Comparison of ENCODE assay signal across 11 cellular contexts in genomic region chr11:65115361-65116082, GRCh38. TPM values are rescaled to one million over a fixed set of nuclear protein-coding genes. Genes with fewer than 3 reads are reported as not detected.
DNase-seq lines count a peak whose midpoint lies in the region; ATAC-seq and TF ChIP-seq lines count a peak whose summit lies in the region.
"Had no signal": no experiment of that assay in that cellular context is flagged by ENCODE, and none has a peak within 500 bp of the region (broad histone marks: within the 10 kb centered on the region; RNA-seq: fewer than 3 reads in every experiment).

No MANE protein-coding gene starts in this region.

- ATAC-seq in activated naive CD4-positive, alpha-beta T cell treated with anti-CD3 and anti-CD28 coated beads, Interleukin-2, amount 50 U/mL, for 72 hours, result no peak
- ATAC-seq in memory B cell (ENCODE audit: low read depth) (no peak), Right ventricle myocardium superior (ENCODE audit: poor library complexity) (no peak)
- ATAC-seq: foreskin keratinocyte had no signal

- intact Hi-C loops in Right ventricle myocardium superior (cut with DNase I), result loop anchor here (10.0 kb wide), 1 partner anchor 271 kb away; the partner anchor contains the start of gene CDC42BPG

- CTCF ChIA-PET in activated naive CD4-positive, alpha-beta T cell treated with anti-CD3 and anti-CD28 coated beads, Interleukin-2, amount 10 ng/mL, durations not matched to agents 7 days and 5 days (lab: Charles Lee), result interaction anchor here (8.7 kb wide), 1 partner anchor 17 kb away, joined by 60 read pairs; the partner anchor contains the start of gene VPS51
- CTCF ChIA-PET in activated CD4-positive, alpha-beta memory T cell treated with anti-CD3 and anti-CD28 coated beads, Interleukin-2, amount 10 ng/mL, durations not matched to agents 7 days and 5 days (lab: Charles Lee), result interaction anchor here (0.6 kb wide), 1 partner anchor 23 kb away, joined by 3 read pairs; no protein-coding TSS in a partner anchor

- H3K4me3 Mint-ChIP-seq in activated naive CD4-positive, alpha-beta T cell treated with anti-CD3 and anti-CD28 coated beads, Interleukin-2, amount 10 ng/mL, durations not matched to agents 7 days and 5 days, result peak overlapping the region; percentile 90
- H3K4me3 Mint-ChIP-seq in activated CD4-positive, alpha-beta memory T cell treated with anti-CD3 and anti-CD28 coated beads, Interleukin-2, amount 10 ng/mL, durations not matched to agents 7 days and 5 days, result peak overlapping the region; percentile 90
- H3K4me3 Mint-ChIP-seq in memory B cell (peak overlapping the region; percentile 47), type B pancreatic cell (peak overlapping the region; percentile 92)

- H3K9me3 Mint-ChIP-seq in activated naive CD4-positive, alpha-beta T cell treated with anti-CD3 and anti-CD28 coated beads, Interleukin-2, amount 10 ng/mL, durations not matched to agents 7 days and 5 days, result no peaks in the 10 kb centered on the region
- H3K9me3 Mint-ChIP-seq in activated naive CD4-positive, alpha-beta T cell treated with anti-CD3 and anti-CD28 coated beads, Interleukin-2, amount 50 U/mL, for 72 hours, result no peaks in the 10 kb centered on the region
- no peaks in the 10 kb centered on the region for H3K9me3 Mint-ChIP-seq in activated CD4-positive, alpha-beta memory T cell treated with anti-CD3 and anti-CD28 coated beads, Interleukin-2, amount 10 ng/mL, durations not matched to agents 7 days and 5 days
- no peaks in the 10 kb centered on the region for H3K9me3 Mint-ChIP-seq in memory B cell
- no peaks in the 10 kb centered on the region for H3K9me3 Mint-ChIP-seq in type B pancreatic cell

- TF ChIP-seq CTCF in type B pancreatic cell (conservative IDR thresholded peaks at IDR 0.05), result no peak

- peaks cover 30% of the 10 kb centered on the region for H3K36me3 Mint-ChIP-seq in activated naive CD4-positive, alpha-beta T cell treated with anti-CD3 and anti-CD28 coated beads, Interleukin-2, amount 10 ng/mL, durations not matched to agents 7 days and 5 days
- H3K36me3 Mint-ChIP-seq in activated naive CD4-positive, alpha-beta T cell treated with anti-CD3 and anti-CD28 coated beads, Interleukin-2, amount 50 U/mL, for 72 hours, result peaks cover 5 to 13% of the 10 kb centered on the region in 2 donors
- H3K36me3 Mint-ChIP-seq in activated CD4-positive, alpha-beta memory T cell treated with anti-CD3 and anti-CD28 coated beads, Interleukin-2, amount 10 ng/mL, durations not matched to agents 7 days and 5 days (ENCODE audit: low read depth), result peaks cover 37% of the 10 kb centered on the region
- H3K36me3 Mint-ChIP-seq in memory B cell (peaks cover 10% of the 10 kb centered on the region), type B pancreatic cell (peaks cover 9% of the 10 kb centered on the region)

- no peak for DNase-seq in activated naive CD4-positive, alpha-beta T cell treated with anti-CD3 and anti-CD28 coated beads, Interleukin-2, amount 10 ng/mL, durations not matched to agents 7 days and 5 days
- no peak for DNase-seq in activated naive CD4-positive, alpha-beta T cell treated with anti-CD3 and anti-CD28 coated beads, Interleukin-2, amount 50 U/mL, for 72 hours (ENCODE audit: low spot score in 2 of 2)
- DNase-seq in activated CD4-positive, alpha-beta memory T cell treated with anti-CD3 and anti-CD28 coated beads, Interleukin-2, amount 10 ng/mL, durations not matched to agents 7 days and 5 days, result no peak
- DNase-seq in memory B cell (ENCODE audit: low spot score in 2 of 2) (no peak), type B pancreatic cell (ENCODE audit: extremely low spot score, unreplicated experiment) (no peak), Right ventricle myocardium superior (no peak)
- DNase-seq in activated CD8-positive, alpha-beta memory T cell treated with anti-CD3 and anti-CD28 coated beads for 24 hours, result no peak
- DNase-seq in NK-92 treated with Interleukin-12 subunit alpha and Interleukin-12 subunit beta, amount 100 ng/mL, for 24 hours (lab: John Stamatoyannopoulos, UW), result no peak
- DNase-seq: foreskin keratinocyte, SHP77 treated with DMSO at 0.1 percent for 48 hours, small intestine had no signal

- POLR2A ChIA-PET in activated CD4-positive, alpha-beta memory T cell treated with anti-CD3 and anti-CD28 coated beads, Interleukin-2, amount 10 ng/mL, durations not matched to agents 7 days and 5 days (lab: Charles Lee), result interaction anchor here (1.0 to 5.7 kb wide), 8 partner anchors 17 to 337 kb away, joined by 3 to 83 read pairs (median 12); partner anchors contain the start of genes ARL2, CDCA5, SAC3D1 and SF1

- H3K27me3 Mint-ChIP-seq in activated naive CD4-positive, alpha-beta T cell treated with anti-CD3 and anti-CD28 coated beads, Interleukin-2, amount 10 ng/mL, durations not matched to agents 7 days and 5 days, result peaks cover 4% of the 10 kb centered on the region
- no peaks in the 10 kb centered on the region for H3K27me3 Mint-ChIP-seq in activated CD4-positive, alpha-beta memory T cell treated with anti-CD3 and anti-CD28 coated beads, Interleukin-2, amount 10 ng/mL, durations not matched to agents 7 days and 5 days
- H3K27me3 Mint-ChIP-seq in memory B cell (no peaks in the 10 kb centered on the region), type B pancreatic cell (peaks cover 7% of the 10 kb centered on the region)

- peaks cover 68% of the 10 kb centered on the region for H3K4me1 Mint-ChIP-seq in activated naive CD4-positive, alpha-beta T cell treated with anti-CD3 and anti-CD28 coated beads, Interleukin-2, amount 10 ng/mL, durations not matched to agents 7 days and 5 days
- H3K4me1 Mint-ChIP-seq in activated CD4-positive, alpha-beta memory T cell treated with anti-CD3 and anti-CD28 coated beads, Interleukin-2, amount 10 ng/mL, durations not matched to agents 7 days and 5 days, result peaks cover 67% of the 10 kb centered on the region
- H3K4me1 Mint-ChIP-seq in memory B cell, result peaks cover 20% of the 10 kb centered on the region
- H3K4me1 Mint-ChIP-seq in type B pancreatic cell (ENCODE audit: unreplicated experiment), result peaks cover 19% of the 10 kb centered on the region

- H3K27ac Mint-ChIP-seq in activated naive CD4-positive, alpha-beta T cell treated with anti-CD3 and anti-CD28 coated beads, Interleukin-2, amount 10 ng/mL, durations not matched to agents 7 days and 5 days, result peak overlapping the region; percentile 98
- peak overlapping the region in 1 of 2 donors; percentile 91 for H3K27ac Mint-ChIP-seq in activated naive CD4-positive, alpha-beta T cell treated with anti-CD3 and anti-CD28 coated beads, Interleukin-2, amount 50 U/mL, for 72 hours
- peak overlapping the region; percentile 95 for H3K27ac Mint-ChIP-seq in activated CD4-positive, alpha-beta memory T cell treated with anti-CD3 and anti-CD28 coated beads, Interleukin-2, amount 10 ng/mL, durations not matched to agents 7 days and 5 days
- H3K27ac Mint-ChIP-seq in memory B cell, result no peak overlapping the region
- H3K27ac Mint-ChIP-seq in type B pancreatic cell, result no peak overlapping the region

RNA-seq across cellular contexts. Expression of gene ZNHIT2, which starts 2.0 kb away (rescaled TPM):
- 1 to 10 TPM; 5.6 to 10.0 TPM for total RNA-seq in activated naive CD4-positive, alpha-beta T cell treated with anti-CD3 and anti-CD28 coated beads, Interleukin-2, amount 50 U/mL, for 72 hours
- total RNA-seq in activated CD4-positive, alpha-beta memory T cell treated with anti-CD3 and anti-CD28 coated beads, Interleukin-2, amount 10 ng/mL, durations not matched to agents 7 days and 5 days, result 1 to 10 TPM; 8.1 to 8.6 TPM
- total RNA-seq in type B pancreatic cell (ENCODE audit: low replicate concordance) (11.4 and 12.2 TPM in 2 replicates), Right ventricle myocardium superior (5.7 TPM)

RNA-seq across cellular contexts. Expression of gene TM7SF2, which starts 3.9 kb away (rescaled TPM):
- total RNA-seq in activated naive CD4-positive, alpha-beta T cell treated with anti-CD3 and anti-CD28 coated beads, Interleukin-2, amount 50 U/mL, for 72 hours, result 10 to 100 TPM; 20.5 to 24.3 TPM
- total RNA-seq in activated CD4-positive, alpha-beta memory T cell treated with anti-CD3 and anti-CD28 coated beads, Interleukin-2, amount 10 ng/mL, durations not matched to agents 7 days and 5 days, result 10 to 100 TPM; 27.2 to 28.4 TPM
- total RNA-seq in type B pancreatic cell (ENCODE audit: low replicate concordance) (52.2 and 61.3 TPM in 2 replicates), Right ventricle myocardium superior (72.4 TPM)

RNA-seq across cellular contexts. Expression of gene FAU, which starts 6.4 kb away (rescaled TPM):
- 1,000 to 10,000 TPM in 1 of 2 donors, 100 to 1,000 TPM in 1; 983 to 1,040 TPM for total RNA-seq in activated naive CD4-positive, alpha-beta T cell treated with anti-CD3 and anti-CD28 coated beads, Interleukin-2, amount 50 U/mL, for 72 hours
- total RNA-seq in activated CD4-positive, alpha-beta memory T cell treated with anti-CD3 and anti-CD28 coated beads, Interleukin-2, amount 10 ng/mL, durations not matched to agents 7 days and 5 days, result 1,000 to 10,000 TPM in 1 of 2 experiments, 100 to 1,000 TPM in 1; 995 to 1,031 TPM
- total RNA-seq in type B pancreatic cell (ENCODE audit: low replicate concordance) (758 and 795 TPM in 2 replicates), Right ventricle myocardium superior (666 TPM)

RNA-seq across cellular contexts. Expression of gene MRPL49, which starts 6.6 kb away (rescaled TPM):
- total RNA-seq in activated naive CD4-positive, alpha-beta T cell treated with anti-CD3 and anti-CD28 coated beads, Interleukin-2, amount 50 U/mL, for 72 hours, result 10 to 100 TPM; 55.3 to 92.6 TPM
- 10 to 100 TPM; 36.5 to 37.4 TPM for total RNA-seq in activated CD4-positive, alpha-beta memory T cell treated with anti-CD3 and anti-CD28 coated beads, Interleukin-2, amount 10 ng/mL, durations not matched to agents 7 days and 5 days
- total RNA-seq in type B pancreatic cell (ENCODE audit: low replicate concordance), result 49.1 and 54.8 TPM in 2 replicates
- total RNA-seq in Right ventricle myocardium superior, result 33.5 TPM

RNA-seq across cellular contexts. Expression of gene SYVN1, which starts 18.8 kb away (rescaled TPM):
- total RNA-seq in activated naive CD4-positive, alpha-beta T cell treated with anti-CD3 and anti-CD28 coated beads, Interleukin-2, amount 50 U/mL, for 72 hours, result 10 to 100 TPM; 30.2 to 31.6 TPM
- total RNA-seq in activated CD4-positive, alpha-beta memory T cell treated with anti-CD3 and anti-CD28 coated beads, Interleukin-2, amount 10 ng/mL, durations not matched to agents 7 days and 5 days, result 10 to 100 TPM; 39.4 to 42.2 TPM
- total RNA-seq in type B pancreatic cell (ENCODE audit: low replicate concordance) (48.6 and 50.6 TPM in 2 replicates), Right ventricle myocardium superior (29.9 TPM)

Comparison
In these comparisons a context has a peak if more than half of its experiments do, and no peak if none do; other contexts are left out.
1. H3K27ac Mint-ChIP-seq: peak in activated naive CD4-positive, alpha-beta T cell treated with anti-CD3 and anti-CD28 coated beads, Interleukin-2, amount 10 ng/mL, durations not matched to agents 7 days and 5 days (single experiment) and activated CD4-positive, alpha-beta memory T cell treated with anti-CD3 and anti-CD28 coated beads, Interleukin-2, amount 10 ng/mL, durations not matched to agents 7 days and 5 days (single experiment); none in memory B cell (single experiment) and type B pancreatic cell (single experiment).
2. Peak in every context shown above with its lines, with median percentiles within 50 percentile points of each other: H3K4me3 Mint-ChIP-seq.